9 cellular contexts compared by ENCODE assay signal in genomic region chr3:146293401-146293800, GRCh38. TPM values are rescaled to one million over a fixed set of nuclear protein-coding genes. Genes with fewer than 3 reads are reported as not detected.
"Had no signal": no experiment of that assay in that cellular context is flagged by ENCODE, and none has a peak within 500 bp of the region (broad histone marks: within the 10 kb centered on the region; RNA-seq: fewer than 3 reads in every experiment).

No MANE protein-coding gene starts in this region.

RNA-seq across cellular contexts. Expression of gene PLSCR4, which starts 42.5 kb away (rescaled TPM):
- total RNA-seq: activated B cell treated with CpG ODN at 0.5 μM for 24 hours; activated CD4-positive, alpha-beta memory T cell treated with anti-CD3 and anti-CD28 coated beads for 36 hours; activated CD4-positive, alpha-beta T cell treated with anti-CD3 and anti-CD28 coated beads for 36 hours; activated CD4-positive, alpha-beta T cell treated with anti-CD3 and anti-CD28 coated beads, Interleukin-2, amount 10 ng/mL, durations not matched to agents 24 days and 14 days; activated CD8-positive, alpha-beta memory T cell treated with anti-CD3 and anti-CD28 coated beads for 36 hours; activated CD8-positive, alpha-beta memory T cell treated with anti-CD3 and anti-CD28 coated beads, Interleukin-2, amount 10 ng/mL, durations not matched to agents 7 days and 5 days; activated CD8-positive, alpha-beta T cell treated with anti-CD3 and anti-CD28 coated beads for 36 hours; T-helper 1 cell treated with Interleukin-12 subunit alpha and Interleukin-12 subunit beta and Interleukin-4 antibody, amounts not matched to agents 30 ng/mL and 1 ng/mL, for 36 hours; T-helper 2 cell treated with Interferon-gamma antibody and Interleukin-4, amounts not matched to agents 100 ng/mL and 5 ng/mL, for 36 hours had no signal
